ENCODE assay signal across 9 cellular contexts in genomic region chr16:49639739-49640388, GRCh38.
DNase-seq lines count a peak whose midpoint lies in the region; ATAC-seq and TF ChIP-seq lines count a peak whose summit lies in the region.
"Had no signal": no experiment of that assay in that cellular context is flagged by ENCODE, and none has a peak within 500 bp of the region (broad histone marks: within the 10 kb centered on the region; RNA-seq: fewer than 3 reads in every experiment).

No MANE protein-coding gene starts in this region.

- no peak overlapping the region for H4K5ac ChIP-seq in mesendoderm (ENCODE audit: low read length)

- H4K8ac ChIP-seq in mesendoderm (ENCODE audit: low read depth, low read length): no peak overlapping the region

- no peak overlapping the region for H2BK15ac ChIP-seq in mesendoderm (replicated peaks; ENCODE audit: low read depth)

- H2BK120ac ChIP-seq in mesendoderm (ENCODE audit: low read depth, low read length): no peak overlapping the region

- H3K56ac ChIP-seq in mesendoderm (ENCODE audit: low read length): peak overlapping the region; percentile 45

- no peaks in the 10 kb centered on the region for H3K27me3 ChIP-seq in mesendoderm (ENCODE audit: insufficient read depth, low read length, poor library complexity)
- H3K27me3 ChIP-seq in thoracic aorta (replicated peaks; ENCODE audit: insufficient read depth): no peaks in the 10 kb centered on the region

- WGBS in mesendoderm (ENCODE audit: extremely low coverage, insufficient coverage, low lambda C conversion rate): no CpG with 5 or more reads among the region's 21 CpGs

- H3K18ac ChIP-seq in mesendoderm (ENCODE audit: low read length): peak overlapping the region; percentile 41

- no peak overlapping the region for H2AK5ac ChIP-seq in mesendoderm (ENCODE audit: low read length)

- H3K4me2 ChIP-seq in mesendoderm (ENCODE audit: low read length): no peak overlapping the region

- peaks cover 27% of the 10 kb centered on the region for H3K4me1 Mint-ChIP-seq in endothelial cell (ENCODE audit: unreplicated experiment)
- peaks cover 13% of the 10 kb centered on the region for H3K4me1 Mint-ChIP-seq in HFFc6 (ENCODE audit: low read depth)

- H3K79me1 ChIP-seq in mesendoderm (ENCODE audit: low read length): peaks cover 3% of the 10 kb centered on the region

- H3K9me3 Mint-ChIP-seq in endothelial cell (ENCODE audit: unreplicated experiment) (no peaks in the 10 kb centered on the region), HFFc6 (peaks cover 35% of the 10 kb centered on the region)

- DNase-seq in RPMI8226: peak; percentile 25
- DNase-seq in endothelial cell (ENCODE audit: low spot score): peak; percentile 39
- peak; percentile 37 for DNase-seq in mesendoderm
- DNase-seq in thoracic aorta (ENCODE audit: low spot score): no peak
- no peak for DNase-seq in KBM-7
- no peak for DNase-seq in HT-29 (ENCODE audit: low spot score)
- DNase-seq in HFFc6: no peak
- DNase-seq: NCI-H82 had no signal

- no peaks in the 10 kb centered on the region for H3K79me2 ChIP-seq in mesendoderm (ENCODE audit: control insufficient read depth, insufficient read depth, low read length)

- TF ChIP-seq CTCF in endothelial cell (IDR thresholded peaks at IDR 0.05; ENCODE audit: unreplicated experiment) (no peak), thoracic aorta (IDR thresholded peaks at IDR 0.05) (no peak), HFFc6 (IDR thresholded peaks at IDR 0.05) (no peak)

- H3K9me3 ChIP-seq in thoracic aorta: no peaks in the 10 kb centered on the region

- no peak overlapping the region for H3K4me3 ChIP-seq in mesendoderm (ENCODE audit: low read length)
- peak overlapping the region; percentile 44 for H3K4me3 ChIP-seq in thoracic aorta

- in situ Hi-C loops in KBM-7 (cut with MboI; ENCODE audit: low pct_unique_long_range_greater_than_20kb, low sequenced_read_pairs): no loop called here

- peak overlapping the region; percentile 35 for H3K9ac ChIP-seq in mesendoderm (ENCODE audit: low read length)

- peaks cover 6% of the 10 kb centered on the region for H3K4me1 ChIP-seq in mesendoderm (ENCODE audit: control insufficient read depth, low read depth, low read length)
- peaks cover 22 to 55% of the 10 kb centered on the region in 2 donors for H3K4me1 ChIP-seq in thoracic aorta (ENCODE audit: control insufficient read depth in 1 of 2, low read depth in 2 of 2)

- peak overlapping the region; percentile 90 for H3K23ac ChIP-seq in mesendoderm (ENCODE audit: low read length)

- H3K36me3 ChIP-seq in mesendoderm (ENCODE audit: control insufficient read depth, insufficient read depth, low read length) (peaks cover 6% of the 10 kb centered on the region), thoracic aorta (peaks cover 11% of the 10 kb centered on the region)

- H3K27ac ChIP-seq in mesendoderm (ENCODE audit: low read depth, low read length): no peak overlapping the region
- peak overlapping the region; percentile 27 to 53 for H3K27ac ChIP-seq in thoracic aorta
- H3K27ac ChIP-seq: VCaP had no signal

- H3K4me3 Mint-ChIP-seq in endothelial cell (ENCODE audit: unreplicated experiment): peak overlapping the region; percentile 56
- H3K4me3 Mint-ChIP-seq in HFFc6: no peak overlapping the region

- ATAC-seq in thoracic aorta (ENCODE audit: insufficient number of reproducible peaks, low FRiP score, low read depth): peak; percentile 53

- peak overlapping the region; percentile 39 for H3K4ac ChIP-seq in mesendoderm (ENCODE audit: low read depth, low read length)

- H3K27ac Mint-ChIP-seq in endothelial cell (ENCODE audit: unreplicated experiment) (peak overlapping the region; percentile 70), HFFc6 (no peak overlapping the region)

- H2BK5ac ChIP-seq in mesendoderm (ENCODE audit: low read length): no peak overlapping the region

- peaks cover 29% of the 10 kb centered on the region for H3K36me3 Mint-ChIP-seq in endothelial cell (ENCODE audit: low read depth, unreplicated experiment)
- H3K36me3 Mint-ChIP-seq in HFFc6 (ENCODE audit: low read depth): peaks cover 6% of the 10 kb centered on the region; the same call in 1 of the 2 replicates

- H3K27me3 Mint-ChIP-seq in endothelial cell (ENCODE audit: unreplicated experiment) (peaks cover 23% of the 10 kb centered on the region), HFFc6 (ENCODE audit: insufficient read depth) (peaks cover 7% of the 10 kb centered on the region)

Comparison
In these comparisons a context has a peak if more than half of its experiments do, and no peak if none do; other contexts are left out.
1. DNase-seq: peak in RPMI8226 (single experiment), endothelial cell (single experiment) and mesendoderm (single experiment); none in thoracic aorta (single experiment), KBM-7 (single experiment), HT-29 (single experiment) and HFFc6 (single experiment).